Comparison of ENCODE assay signal across 8 cellular contexts in genomic region chr9:96232539-96233241, GRCh38.
DNase-seq lines count a peak whose midpoint lies in the region; ATAC-seq and TF ChIP-seq lines count a peak whose summit lies in the region.

No MANE protein-coding gene starts in this region.

- H3K4me1 ChIP-seq in SK-N-SH (ENCODE audit: control insufficient read depth in 1 of 2, insufficient read depth in 2 of 2, low read depth in 1 of 2, low read length in 1 of 2) (no peaks in the 10 kb centered on the region), lower lobe of right lung (no peaks in the 10 kb centered on the region)

- no peaks in the 10 kb centered on the region for H4K20me1 ChIP-seq in SK-N-SH (ENCODE audit: insufficient read depth)

- no peak for TF ChIP-seq EP300 in SK-N-SH (IDR thresholded peaks at IDR 0.05; ENCODE audit: borderline replicate concordance in 1 of 2, low read depth in 1 of 2, low read length in 1 of 2)

- no peaks in the 10 kb centered on the region for H3K79me2 ChIP-seq in SK-N-SH (ENCODE audit: insufficient read depth)

- no peak overlapping the region for H2AFZ ChIP-seq in SK-N-SH (ENCODE audit: low read depth)

- no peaks in the 10 kb centered on the region for H3K27me3 ChIP-seq in SK-N-SH (ENCODE audit: insufficient read depth)
- H3K27me3 ChIP-seq in lower lobe of right lung (ENCODE audit: low read depth): no peaks in the 10 kb centered on the region

- H3K4me2 ChIP-seq in SK-N-SH: no peak overlapping the region

- H3K9me2 ChIP-seq in SK-N-SH: no peaks in the 10 kb centered on the region

- peak; percentile 75 for TF ChIP-seq RAD21 in SK-N-SH (IDR thresholded peaks at IDR 0.05; ENCODE audit: low read length)

- no peak overlapping the region; a peak in 1 of 4 replicates for H3K4me3 ChIP-seq in SK-N-SH (ENCODE audit: low read depth in 2 of 2, low read length in 1 of 2)
- no peak overlapping the region for H3K4me3 ChIP-seq in lower lobe of right lung

- ATAC-seq in lower lobe of right lung (peak; percentile 73 to 74), GM18520 (IDR thresholded peaks at IDR 0.05; ENCODE audit: unreplicated experiment) (no peak), HG03460 (IDR thresholded peaks at IDR 0.05; ENCODE audit: unreplicated experiment) (no peak)

- H3F3A ChIP-seq in SK-N-SH (replicated peaks; ENCODE audit: insufficient read depth): no peaks in the 10 kb centered on the region

- intact Hi-C loops in lower lobe of right lung (cut with DNase I): no loop called here

- no peak overlapping the region for H3K9ac ChIP-seq in SK-N-SH

- H3K36me3 ChIP-seq in SK-N-SH (replicated peaks in 1 of 2; ENCODE audit: control insufficient read depth in 1 of 2, insufficient read depth in 2 of 2, low read length in 1 of 2): no peaks in the 10 kb centered on the region
- H3K36me3 ChIP-seq in lower lobe of right lung: no peaks in the 10 kb centered on the region

- DNase-seq in Daoy (ENCODE audit: low read depth): peak; percentile 64
- DNase-seq in HuH-7.5 (ENCODE audit: low spot score): peak; percentile 43
- DNase-seq in SK-N-SH: peak; percentile 70
- DNase-seq in dedifferentiated amniotic fluid mesenchymal stem cell (ENCODE audit: extremely low spot score): peak; percentile 65
- no peak for DNase-seq in lower lobe of right lung
- DNase-seq in stromal cell of bone marrow (ENCODE audit: low read depth): peak; percentile 51

- peak; percentile 93 for TF ChIP-seq CTCF in SK-N-SH (IDR thresholded peaks at IDR 0.05)
- TF ChIP-seq CTCF in lower lobe of right lung (IDR thresholded peaks at IDR 0.05): peak; percentile 82

- CTCF ChIA-PET in SK-N-SH (lab: Yijun Ruan, JAX): interaction anchor here (0.5 to 4.9 kb wide), 46 partner anchors 9 to 1431 kb away, joined by 3 to 71 read pairs (median 4); partner anchors contain the start of gene HSD17B3

- H3K27ac ChIP-seq in SK-N-SH (ENCODE audit: low read depth in 2 of 2, low read length in 1 of 2) (no peak overlapping the region), lower lobe of right lung (peak overlapping the region; percentile 43)

- 64% methylated on average over 13 of the region's 14 CpGs for WGBS in SK-N-SH (ENCODE audit: low lambda C conversion rate)

- H3K9me3 ChIP-seq in SK-N-SH: no peaks in the 10 kb centered on the region
- no peaks in the 10 kb centered on the region for H3K9me3 ChIP-seq in lower lobe of right lung

- POLR2A ChIA-PET in SK-N-SH (lab: Yijun Ruan, JAX): no interaction called here

TF ChIP-seq in SK-N-SH, 30 proteins besides CTCF, POLR2A, EP300 and RAD21:
- TF ChIP-seq RCOR1 (IDR thresholded peaks at IDR 0.05; ENCODE audit: low read length): no peak
- no peak for TF ChIP-seq TCF12 (IDR thresholded peaks at IDR 0.05)
- peak; percentile 81 for TF ChIP-seq SMC3 (IDR thresholded peaks at IDR 0.05; ENCODE audit: low read depth, low read length)

Comparison
In these comparisons a context has a peak if more than half of its experiments do, and no peak if none do; other contexts are left out.
1. ATAC-seq: peak in lower lobe of right lung (2 of 2); none in GM18520 (single experiment) and HG03460 (single experiment).